Comparison of ENCODE assay signal across 1 cellular context in the genomic region with DNA sequence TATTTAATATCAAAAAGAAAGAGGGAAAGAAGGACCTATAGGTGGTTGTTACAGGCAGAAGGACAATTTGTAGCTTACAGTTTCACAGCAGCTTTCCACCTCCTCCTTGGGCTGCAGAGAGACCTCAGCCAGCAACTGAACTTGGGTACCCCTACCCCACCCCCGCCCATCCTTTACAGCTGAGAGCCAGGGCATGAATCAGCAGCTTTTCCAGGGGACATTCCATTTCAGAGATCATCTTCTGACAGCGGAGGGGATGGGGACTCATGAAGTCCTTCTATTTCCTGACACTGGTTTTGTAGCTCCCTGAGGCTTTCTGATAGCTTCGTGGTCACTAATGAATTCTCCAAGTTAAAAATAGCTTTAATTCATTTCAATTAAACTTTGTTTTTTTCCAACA.
TF ChIP-seq lines count a peak whose summit lies in the region.

No MANE protein-coding gene starts in this region.

TF ChIP-seq in WTC11, 78 proteins besides CTCF, POLR2A, EP300 and RAD21 (continued from another document):
- TF ChIP-seq ZNF219 (CRISPR knock-in tag; IDR thresholded peaks at IDR 0.05; ENCODE audit: borderline replicate concordance) (no peak), ZNF317 (CRISPR knock-in tag; IDR thresholded peaks at IDR 0.05; ENCODE audit: borderline replicate concordance, low read depth) (no peak), OVOL2 (CRISPR knock-in tag; IDR thresholded peaks at IDR 0.05; ENCODE audit: borderline replicate concordance) (no peak), GABPB1 (CRISPR knock-in tag; IDR thresholded peaks at IDR 0.05) (no peak), NR1H2 (CRISPR knock-in tag; IDR thresholded peaks at IDR 0.05) (no peak)
- TF ChIP-seq, protein P1, sequence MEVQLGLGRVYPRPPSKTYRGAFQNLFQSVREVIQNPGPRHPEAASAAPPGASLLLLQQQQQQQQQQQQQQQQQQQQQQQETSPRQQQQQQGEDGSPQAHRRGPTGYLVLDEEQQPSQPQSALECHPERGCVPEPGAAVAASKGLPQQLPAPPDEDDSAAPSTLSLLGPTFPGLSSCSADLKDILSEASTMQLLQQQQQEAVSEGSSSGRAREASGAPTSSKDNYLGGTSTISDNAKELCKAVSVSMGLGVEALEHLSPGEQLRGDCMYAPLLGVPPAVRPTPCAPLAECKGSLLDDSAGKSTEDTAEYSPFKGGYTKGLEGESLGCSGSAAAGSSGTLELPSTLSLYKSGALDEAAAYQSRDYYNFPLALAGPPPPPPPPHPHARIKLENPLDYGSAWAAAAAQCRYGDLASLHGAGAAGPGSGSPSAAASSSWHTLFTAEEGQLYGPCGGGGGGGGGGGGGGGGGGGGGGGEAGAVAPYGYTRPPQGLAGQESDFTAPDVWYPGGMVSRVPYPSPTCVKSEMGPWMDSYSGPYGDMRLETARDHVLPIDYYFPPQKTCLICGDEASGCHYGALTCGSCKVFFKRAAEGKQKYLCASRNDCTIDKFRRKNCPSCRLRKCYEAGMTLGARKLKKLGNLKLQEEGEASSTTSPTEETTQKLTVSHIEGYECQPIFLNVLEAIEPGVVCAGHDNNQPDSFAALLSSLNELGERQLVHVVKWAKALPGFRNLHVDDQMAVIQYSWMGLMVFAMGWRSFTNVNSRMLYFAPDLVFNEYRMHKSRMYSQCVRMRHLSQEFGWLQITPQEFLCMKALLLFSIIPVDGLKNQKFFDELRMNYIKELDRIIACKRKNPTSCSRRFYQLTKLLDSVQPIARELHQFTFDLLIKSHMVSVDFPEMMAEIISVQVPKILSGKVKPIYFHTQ (CRISPR knock-in tag; IDR thresholded peaks at IDR 0.05): no peak
- TF ChIP-seq, protein P2, sequence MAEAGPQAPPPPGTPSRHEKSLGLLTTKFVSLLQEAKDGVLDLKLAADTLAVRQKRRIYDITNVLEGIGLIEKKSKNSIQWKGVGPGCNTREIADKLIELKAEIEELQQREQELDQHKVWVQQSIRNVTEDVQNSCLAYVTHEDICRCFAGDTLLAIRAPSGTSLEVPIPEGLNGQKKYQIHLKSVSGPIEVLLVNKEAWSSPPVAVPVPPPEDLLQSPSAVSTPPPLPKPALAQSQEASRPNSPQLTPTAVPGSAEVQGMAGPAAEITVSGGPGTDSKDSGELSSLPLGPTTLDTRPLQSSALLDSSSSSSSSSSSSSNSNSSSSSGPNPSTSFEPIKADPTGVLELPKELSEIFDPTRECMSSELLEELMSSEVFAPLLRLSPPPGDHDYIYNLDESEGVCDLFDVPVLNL (CRISPR knock-in tag; IDR thresholded peaks at IDR 0.05; ENCODE audit: borderline replicate concordance, low read depth): no peak
- TF ChIP-seq, protein P3, sequence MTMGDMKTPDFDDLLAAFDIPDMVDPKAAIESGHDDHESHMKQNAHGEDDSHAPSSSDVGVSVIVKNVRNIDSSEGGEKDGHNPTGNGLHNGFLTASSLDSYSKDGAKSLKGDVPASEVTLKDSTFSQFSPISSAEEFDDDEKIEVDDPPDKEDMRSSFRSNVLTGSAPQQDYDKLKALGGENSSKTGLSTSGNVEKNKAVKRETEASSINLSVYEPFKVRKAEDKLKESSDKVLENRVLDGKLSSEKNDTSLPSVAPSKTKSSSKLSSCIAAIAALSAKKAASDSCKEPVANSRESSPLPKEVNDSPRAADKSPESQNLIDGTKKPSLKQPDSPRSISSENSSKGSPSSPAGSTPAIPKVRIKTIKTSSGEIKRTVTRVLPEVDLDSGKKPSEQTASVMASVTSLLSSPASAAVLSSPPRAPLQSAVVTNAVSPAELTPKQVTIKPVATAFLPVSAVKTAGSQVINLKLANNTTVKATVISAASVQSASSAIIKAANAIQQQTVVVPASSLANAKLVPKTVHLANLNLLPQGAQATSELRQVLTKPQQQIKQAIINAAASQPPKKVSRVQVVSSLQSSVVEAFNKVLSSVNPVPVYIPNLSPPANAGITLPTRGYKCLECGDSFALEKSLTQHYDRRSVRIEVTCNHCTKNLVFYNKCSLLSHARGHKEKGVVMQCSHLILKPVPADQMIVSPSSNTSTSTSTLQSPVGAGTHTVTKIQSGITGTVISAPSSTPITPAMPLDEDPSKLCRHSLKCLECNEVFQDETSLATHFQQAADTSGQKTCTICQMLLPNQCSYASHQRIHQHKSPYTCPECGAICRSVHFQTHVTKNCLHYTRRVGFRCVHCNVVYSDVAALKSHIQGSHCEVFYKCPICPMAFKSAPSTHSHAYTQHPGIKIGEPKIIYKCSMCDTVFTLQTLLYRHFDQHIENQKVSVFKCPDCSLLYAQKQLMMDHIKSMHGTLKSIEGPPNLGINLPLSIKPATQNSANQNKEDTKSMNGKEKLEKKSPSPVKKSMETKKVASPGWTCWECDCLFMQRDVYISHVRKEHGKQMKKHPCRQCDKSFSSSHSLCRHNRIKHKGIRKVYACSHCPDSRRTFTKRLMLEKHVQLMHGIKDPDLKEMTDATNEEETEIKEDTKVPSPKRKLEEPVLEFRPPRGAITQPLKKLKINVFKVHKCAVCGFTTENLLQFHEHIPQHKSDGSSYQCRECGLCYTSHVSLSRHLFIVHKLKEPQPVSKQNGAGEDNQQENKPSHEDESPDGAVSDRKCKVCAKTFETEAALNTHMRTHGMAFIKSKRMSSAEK (CRISPR knock-in tag; IDR thresholded peaks at IDR 0.05; ENCODE audit: borderline replicate concordance): no peak
- TF ChIP-seq, protein P4, sequence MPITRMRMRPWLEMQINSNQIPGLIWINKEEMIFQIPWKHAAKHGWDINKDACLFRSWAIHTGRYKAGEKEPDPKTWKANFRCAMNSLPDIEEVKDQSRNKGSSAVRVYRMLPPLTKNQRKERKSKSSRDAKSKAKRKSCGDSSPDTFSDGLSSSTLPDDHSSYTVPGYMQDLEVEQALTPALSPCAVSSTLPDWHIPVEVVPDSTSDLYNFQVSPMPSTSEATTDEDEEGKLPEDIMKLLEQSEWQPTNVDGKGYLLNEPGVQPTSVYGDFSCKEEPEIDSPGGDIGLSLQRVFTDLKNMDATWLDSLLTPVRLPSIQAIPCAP (CRISPR knock-in tag; IDR thresholded peaks at IDR 0.05): no peak
- TF ChIP-seq, protein P5, sequence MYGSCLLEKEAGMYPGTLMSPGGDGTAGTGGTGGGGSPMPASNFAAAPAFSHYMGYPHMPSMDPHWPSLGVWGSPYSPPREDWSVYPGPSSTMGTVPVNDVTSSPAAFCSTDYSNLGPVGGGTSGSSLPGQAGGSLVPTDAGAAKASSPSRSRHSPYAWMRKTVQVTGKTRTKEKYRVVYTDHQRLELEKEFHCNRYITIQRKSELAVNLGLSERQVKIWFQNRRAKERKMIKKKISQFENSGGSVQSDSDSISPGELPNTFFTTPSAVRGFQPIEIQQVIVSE (CRISPR knock-in tag; IDR thresholded peaks at IDR 0.05; ENCODE audit: borderline replicate concordance): no peak
